ENCODE assay signal across 9 cellular contexts in the genomic region with DNA sequence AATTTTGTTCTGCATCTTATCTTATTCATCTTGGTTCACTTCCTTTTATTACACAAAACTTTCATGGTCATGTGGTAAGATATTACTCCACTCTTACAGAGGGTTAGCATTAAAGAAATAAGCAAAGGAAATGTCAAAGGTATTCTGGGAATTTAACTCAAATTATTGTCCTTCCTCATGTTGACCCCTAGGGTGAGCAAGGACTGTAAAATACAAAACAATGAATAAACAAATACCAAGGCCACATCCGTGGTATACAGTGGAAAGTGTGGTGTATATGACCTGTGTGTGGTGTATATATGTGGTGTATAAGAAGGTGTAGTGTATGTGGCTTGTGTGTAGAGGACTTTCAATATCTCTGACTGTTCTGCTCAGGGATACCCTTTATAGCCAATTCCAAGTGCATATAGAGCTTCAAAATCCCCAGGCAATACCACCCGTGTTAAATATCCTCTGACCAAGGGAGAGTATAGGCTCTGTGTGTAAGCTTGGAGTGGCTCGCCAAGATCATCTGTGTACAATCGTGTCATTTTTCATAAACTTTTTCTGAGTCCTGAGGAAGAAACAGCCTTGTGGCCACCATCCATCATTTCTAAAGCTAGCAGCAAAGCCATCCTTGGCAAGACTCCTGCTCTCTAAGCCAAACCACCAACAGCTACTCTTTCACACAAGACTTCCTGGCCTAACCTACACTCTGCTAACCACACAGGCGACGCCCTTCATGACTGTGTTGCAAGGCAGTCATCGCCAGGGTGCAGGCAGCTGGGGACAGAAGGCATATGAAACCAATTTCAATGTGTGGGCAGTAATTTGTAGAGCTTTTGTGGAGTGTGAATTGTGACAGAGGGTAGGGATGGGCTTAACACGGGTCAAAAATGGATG.
DNase-seq lines count a peak whose midpoint lies in the region; ATAC-seq and TF ChIP-seq lines count a peak whose summit lies in the region.
"Had no signal": no experiment of that assay in that cellular context is flagged by ENCODE, and none has a peak within 500 bp of the region (broad histone marks: within the 10 kb centered on the region; RNA-seq: fewer than 3 reads in every experiment).

No MANE protein-coding gene starts in this region.

- peaks cover 17 to 22% of the 10 kb centered on the region in 2 donors for H3K4me1 Mint-ChIP-seq in stimulated activated naive B cell treated with anti-CD40 and anti-IgM and Interleukin-4, amounts not matched to agents 10 μg/mL and 1 μg/mL and 100 μg/mL, for 72 hours

- H3K36me3 ChIP-seq in lower lobe of right lung, result no peaks in the 10 kb centered on the region

- peak; percentile 10 for DNase-seq in DMS53 (lab: John Stamatoyannopoulos, UW)
- no peak for DNase-seq in DMS53 treated with DMSO at 0.1 percent for 48 hours (lab: John Stamatoyannopoulos, UW; ENCODE audit: unreplicated experiment)
- DNase-seq in SKM-1 (lab: John Stamatoyannopoulos, UW; ENCODE audit: unreplicated experiment), result peak; percentile 86
- DNase-seq in activated naive CD4-positive, alpha-beta T cell treated with anti-CD3 and anti-CD28 coated beads, Interleukin-2, amount 50 U/mL, for 16 hours, result peak; percentile 62
- peak; percentile 82 for DNase-seq in lower lobe of right lung
- DNase-seq in stimulated activated naive B cell treated with anti-CD40 and anti-IgM and Interleukin-4, amounts not matched to agents 10 μg/mL and 1 μg/mL and 100 μg/mL, for 72 hours, result peak; percentile 21
- DNase-seq in OCI-M2 (lab: John Stamatoyannopoulos, UW; ENCODE audit: unreplicated experiment), result no peak

- intact Hi-C loops in lower lobe of right lung (cut with DNase I), result no loop called here

- peaks cover 13% of the 10 kb centered on the region for H3K4me1 ChIP-seq in lower lobe of right lung
- H3K4me1 ChIP-seq: A549 had no signal

- ATAC-seq in HG03175 (IDR thresholded peaks at IDR 0.05; ENCODE audit: unreplicated experiment) (peak; percentile 93), lower lobe of right lung (peak; percentile 94)
- ATAC-seq in stimulated activated naive B cell treated with anti-CD40 and anti-IgM and Interleukin-4, amounts not matched to agents 10 μg/mL and 1 μg/mL and 100 μg/mL, for 72 hours (replicated peaks), result peak; percentile 95 to 97
- ATAC-seq: A549 had no signal

- no peak overlapping the region for H3K4me3 ChIP-seq in lower lobe of right lung
- H3K4me3 ChIP-seq: A549 had no signal

- H3K27me3 Mint-ChIP-seq in stimulated activated naive B cell treated with anti-CD40 and anti-IgM and Interleukin-4, amounts not matched to agents 10 μg/mL and 1 μg/mL and 100 μg/mL, for 72 hours, result peaks cover 9 to 24% of the 10 kb centered on the region in 2 donors

- no peak overlapping the region for H3K27ac Mint-ChIP-seq in stimulated activated naive B cell treated with anti-CD40 and anti-IgM and Interleukin-4, amounts not matched to agents 10 μg/mL and 1 μg/mL and 100 μg/mL, for 72 hours

- H3K9me3 ChIP-seq in lower lobe of right lung, result no peaks in the 10 kb centered on the region
- H3K9me3 ChIP-seq: A549 had no signal

- H3K27ac ChIP-seq in lower lobe of right lung, result no peak overlapping the region
- H3K27ac ChIP-seq: A549 had no signal

- no peak for TF ChIP-seq CTCF in lower lobe of right lung (IDR thresholded peaks at IDR 0.05)

- no peak overlapping the region for H3K4me3 Mint-ChIP-seq in stimulated activated naive B cell treated with anti-CD40 and anti-IgM and Interleukin-4, amounts not matched to agents 10 μg/mL and 1 μg/mL and 100 μg/mL, for 72 hours

- no peaks in the 10 kb centered on the region for H3K27me3 ChIP-seq in lower lobe of right lung (ENCODE audit: low read depth)

- H3K36me3 Mint-ChIP-seq in stimulated activated naive B cell treated with anti-CD40 and anti-IgM and Interleukin-4, amounts not matched to agents 10 μg/mL and 1 μg/mL and 100 μg/mL, for 72 hours, result peaks cover 0 to 1% of the 10 kb centered on the region in 2 donors

- no peaks in the 10 kb centered on the region for H3K9me3 Mint-ChIP-seq in stimulated activated naive B cell treated with anti-CD40 and anti-IgM and Interleukin-4, amounts not matched to agents 10 μg/mL and 1 μg/mL and 100 μg/mL, for 72 hours

Comparison
In these comparisons a context has a peak if more than half of its experiments do, and no peak if none do; other contexts are left out.
1. DNase-seq: peak in DMS53 (single experiment), SKM-1 (single experiment), activated naive CD4-positive, alpha-beta T cell treated with anti-CD3 and anti-CD28 coated beads, Interleukin-2, amount 50 U/mL, for 16 hours (single experiment), lower lobe of right lung (single experiment) and stimulated activated naive B cell treated with anti-CD40 and anti-IgM and Interleukin-4, amounts not matched to agents 10 μg/mL and 1 μg/mL and 100 μg/mL, for 72 hours (single experiment); none in DMS53 treated with DMSO at 0.1 percent for 48 hours (single experiment) and OCI-M2 (single experiment).
2. Peak in every context shown above with its lines, with median percentiles within 50 percentile points of each other: ATAC-seq.